ENCODE assay signal across 8 cellular contexts in the genomic region with DNA sequence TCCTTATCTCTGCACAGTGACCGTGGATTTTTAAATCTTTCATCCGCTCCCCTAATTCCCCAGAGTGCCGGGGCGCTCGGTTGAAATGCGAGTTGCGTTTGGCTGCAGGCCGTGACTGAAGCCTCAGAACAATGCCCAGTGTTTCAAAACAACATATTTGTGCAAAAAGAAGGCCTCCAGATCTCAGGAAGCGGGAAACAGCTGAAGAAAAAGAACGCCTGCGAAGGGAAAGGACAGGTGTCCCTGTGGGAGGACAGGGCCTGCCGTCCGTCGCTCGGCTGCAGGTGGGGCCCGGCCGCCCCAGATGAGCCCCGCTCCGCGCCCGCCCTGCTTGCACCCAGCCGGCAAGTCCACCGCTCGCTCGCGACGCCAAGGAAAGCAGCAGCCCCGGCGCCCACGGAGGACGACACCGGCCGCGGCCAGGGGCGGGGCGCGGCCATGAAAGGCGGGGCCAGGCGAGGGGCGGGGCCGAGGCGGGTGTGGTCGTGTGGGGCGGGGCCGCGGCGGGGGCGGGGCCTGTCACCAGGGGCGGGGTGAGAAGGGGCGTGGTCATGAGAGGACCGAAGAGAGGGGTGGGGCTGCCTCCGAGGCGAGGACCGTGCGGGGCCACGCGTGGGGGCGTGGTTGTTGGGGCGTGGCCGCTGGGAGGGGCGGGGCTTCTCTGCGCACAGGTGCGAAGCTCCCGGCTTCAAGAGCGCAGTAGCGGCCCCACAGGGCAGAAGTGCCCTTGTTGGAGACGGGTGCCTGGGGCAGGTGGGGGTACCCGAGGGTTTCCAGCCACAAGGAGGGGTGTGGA. TPM values are rescaled to one million over a fixed set of nuclear protein-coding genes. Genes with fewer than 3 reads are reported as not detected.
DNase-seq lines count a peak whose midpoint lies in the region; ATAC-seq and TF ChIP-seq lines count a peak whose summit lies in the region.

No MANE protein-coding gene starts in this region.

- no peaks in the 10 kb centered on the region for H3K79me2 ChIP-seq in hepatocyte

- 25% methylated on average over 41 of the region's 68 CpGs for WGBS in hepatocyte (ENCODE audit: low lambda C conversion rate, missing lambda C conversion rate)

- H3K9ac ChIP-seq in skeletal muscle satellite cell (ENCODE audit: low read depth, low read length), result no peak overlapping the region

- H4K20me1 ChIP-seq in hepatocyte (ENCODE audit: insufficient read depth, poor library complexity, severe bottlenecking), result no peaks in the 10 kb centered on the region

- DNase-seq in NCI-H2107 (lab: John Stamatoyannopoulos, UW), result peak; percentile 29
- DNase-seq in NCI-H2107 treated with DMSO at 0.1 percent for 48 hours (lab: John Stamatoyannopoulos, UW; ENCODE audit: unreplicated experiment), result no peak
- peak; percentile 25 to 63 (median 44) for DNase-seq in T-helper 2 cell
- DNase-seq in anterior cingulate cortex (lab: John Stamatoyannopoulos, UW), result peak in 36 of 58 donors; percentile 8 to 77 (median 44)
- peak; percentile 73 for DNase-seq in hepatocyte (ENCODE audit: low spot score)
- no peak for DNase-seq in NCI-H524 treated with DMSO at 0.1 percent for 48 hours (lab: John Stamatoyannopoulos, UW)

- no peak for TF ChIP-seq CTCF in hepatocyte (IDR thresholded peaks at IDR 0.05; ENCODE audit: poor library complexity)

- H3K27me3 ChIP-seq in hepatocyte, result peaks cover 14% of the 10 kb centered on the region
- peaks cover 6% of the 10 kb centered on the region for H3K27me3 ChIP-seq in skeletal muscle satellite cell (ENCODE audit: control insufficient read depth, insufficient read depth, low read length)

- H3K4me3 ChIP-seq in hepatocyte (no peak overlapping the region), skeletal muscle satellite cell (ENCODE audit: low read length) (peak overlapping the region; percentile 65)

- H2AFZ ChIP-seq in hepatocyte, result peak overlapping the region; percentile 13

- H3K9me3 ChIP-seq in hepatocyte (ENCODE audit: low read depth), result no peaks in the 10 kb centered on the region
- H3K9me3 ChIP-seq in skeletal muscle satellite cell (replicated peaks; ENCODE audit: low read length), result no peaks in the 10 kb centered on the region

- peaks cover 14% of the 10 kb centered on the region for H3K4me1 ChIP-seq in hepatocyte (ENCODE audit: insufficient read depth)
- peaks cover 32% of the 10 kb centered on the region for H3K4me1 ChIP-seq in skeletal muscle satellite cell (ENCODE audit: control insufficient read depth, insufficient read depth, low read length)

- no peak for ATAC-seq in GM21381 (IDR thresholded peaks at IDR 0.05; ENCODE audit: unreplicated experiment)

- H3K4me2 ChIP-seq in hepatocyte, result peak overlapping the region; percentile 74
- H3K4me2 ChIP-seq in skeletal muscle satellite cell (ENCODE audit: low read length), result peak overlapping the region; percentile 76

- H3K9me2 ChIP-seq in hepatocyte (replicated peaks; ENCODE audit: insufficient read depth), result no peaks in the 10 kb centered on the region

- H3K36me3 ChIP-seq in hepatocyte (replicated peaks; ENCODE audit: insufficient read depth, low read depth), result no peaks in the 10 kb centered on the region
- no peaks in the 10 kb centered on the region for H3K36me3 ChIP-seq in skeletal muscle satellite cell (ENCODE audit: insufficient read depth, low read length)

- no peak overlapping the region for H3K27ac ChIP-seq in hepatocyte

RNA-seq across cellular contexts. Expression of gene BOK, which starts 17.6 kb away (rescaled TPM):
- 24.2 and 25.4 TPM in 2 replicates for total RNA-seq in hepatocyte
- 26.5 and 39.7 TPM in 2 replicates for polyA plus RNA-seq in hepatocyte
- total RNA-seq in skeletal muscle satellite cell (2012; rRNA removed), result 12.7 and 15.9 TPM in 2 replicates

RNA-seq across cellular contexts. Expression of gene STK25, which starts 32.6 kb away (rescaled TPM):
- 177 and 183 TPM in 2 replicates for total RNA-seq in hepatocyte
- polyA plus RNA-seq in hepatocyte, result 192 and 199 TPM in 2 replicates
- 211 and 235 TPM in 2 replicates for total RNA-seq in skeletal muscle satellite cell (2012; rRNA removed)

Comparison
In these comparisons a context has a peak if more than half of its experiments do, and no peak if none do; other contexts are left out.
1. DNase-seq: peak in NCI-H2107 (single experiment), T-helper 2 cell (5 of 5), anterior cingulate cortex (36 of 58) and hepatocyte (single experiment); none in NCI-H2107 treated with DMSO at 0.1 percent for 48 hours (single experiment) and NCI-H524 treated with DMSO at 0.1 percent for 48 hours (single experiment).